29 cellular contexts compared by ENCODE assay signal in genomic region chr21:28150021-28150420, GRCh38.
"Had no signal": no experiment of that assay in that cellular context is flagged by ENCODE, and none has a peak within 500 bp of the region (broad histone marks: within the 10 kb centered on the region; RNA-seq: fewer than 3 reads in every experiment).

No MANE protein-coding gene starts in this region.

- ATAC-seq: heart right ventricle; left colon; left ventricle myocardium superior; lower lobe of right lung; mucosa of descending colon; natural killer cell treated with Interleukin-12 subunit alpha and Interleukin-12 subunit beta and Interleukin-15 and Interleukin-18, amount 100 ng/mL, for 72 hours; stimulated activated naive B cell treated with anti-CD40 and anti-IgM and Interleukin-4, amounts not matched to agents 10 μg/mL and 1 μg/mL and 100 μg/mL, for 72 hours; upper lobe of right lung had no signal

- H3K27ac ChIP-seq: coronary artery, esophagus squamous epithelium, heart right ventricle, lower lobe of right lung, prostate gland, sigmoid colon, spleen, thoracic aorta, tibial nerve, upper lobe of right lung, uterus had no signal

- H3K36me3 ChIP-seq: esophagus squamous epithelium, heart right ventricle, lower lobe of right lung, prostate gland, sigmoid colon, spleen, thoracic aorta, tibial nerve, upper lobe of right lung, uterus had no signal

- H3K4me1 ChIP-seq: lower lobe of right lung, prostate gland, spleen, upper lobe of right lung, uterus had no signal

- H3K4me3 ChIP-seq: coronary artery, esophagus squamous epithelium, heart right ventricle, lower lobe of right lung, mucosa of descending colon, prostate gland, sigmoid colon, spleen, thoracic aorta, tibial nerve, upper lobe of right lung, uterus had no signal

- H3K9me3 ChIP-seq: esophagus squamous epithelium, heart right ventricle, lower lobe of right lung, mucosa of descending colon, prostate gland, sigmoid colon, spleen, thoracic aorta, tibial nerve, upper lobe of right lung, uterus had no signal

- H3K27me3 ChIP-seq: esophagus squamous epithelium, heart right ventricle, sigmoid colon, spleen, tibial nerve, upper lobe of right lung, uterus had no signal

- DNase-seq: dermis blood vessel endothelial cell; effector memory CD4-positive, alpha-beta T cell; erythroblast; esophagus squamous epithelium; foreskin melanocyte; glutamatergic neuron; heart right ventricle; hippocampal formation; immature natural killer cell; islet precursor cell; kidney glomerular epithelial cell; left colon; left ventricle myocardium superior; lower lobe of right lung; mucosa of descending colon; naive B cell; nucleus accumbens; right cardiac atrium; sigmoid colon; spleen; stimulated activated CD4-positive, alpha-beta T cell treated with anti-CD3 and anti-CD28 coated beads, Interleukin-4, amount 100 ng/mL, for 4 hours; stimulated activated naive B cell treated with anti-CD40 and anti-IgM and Interleukin-4, amounts not matched to agents 10 μg/mL and 1 μg/mL and 100 μg/mL, for 72 hours; upper lobe of right lung; uterus had no signal
